ENCODE assay signal across 12 cellular contexts in the genomic region with DNA sequence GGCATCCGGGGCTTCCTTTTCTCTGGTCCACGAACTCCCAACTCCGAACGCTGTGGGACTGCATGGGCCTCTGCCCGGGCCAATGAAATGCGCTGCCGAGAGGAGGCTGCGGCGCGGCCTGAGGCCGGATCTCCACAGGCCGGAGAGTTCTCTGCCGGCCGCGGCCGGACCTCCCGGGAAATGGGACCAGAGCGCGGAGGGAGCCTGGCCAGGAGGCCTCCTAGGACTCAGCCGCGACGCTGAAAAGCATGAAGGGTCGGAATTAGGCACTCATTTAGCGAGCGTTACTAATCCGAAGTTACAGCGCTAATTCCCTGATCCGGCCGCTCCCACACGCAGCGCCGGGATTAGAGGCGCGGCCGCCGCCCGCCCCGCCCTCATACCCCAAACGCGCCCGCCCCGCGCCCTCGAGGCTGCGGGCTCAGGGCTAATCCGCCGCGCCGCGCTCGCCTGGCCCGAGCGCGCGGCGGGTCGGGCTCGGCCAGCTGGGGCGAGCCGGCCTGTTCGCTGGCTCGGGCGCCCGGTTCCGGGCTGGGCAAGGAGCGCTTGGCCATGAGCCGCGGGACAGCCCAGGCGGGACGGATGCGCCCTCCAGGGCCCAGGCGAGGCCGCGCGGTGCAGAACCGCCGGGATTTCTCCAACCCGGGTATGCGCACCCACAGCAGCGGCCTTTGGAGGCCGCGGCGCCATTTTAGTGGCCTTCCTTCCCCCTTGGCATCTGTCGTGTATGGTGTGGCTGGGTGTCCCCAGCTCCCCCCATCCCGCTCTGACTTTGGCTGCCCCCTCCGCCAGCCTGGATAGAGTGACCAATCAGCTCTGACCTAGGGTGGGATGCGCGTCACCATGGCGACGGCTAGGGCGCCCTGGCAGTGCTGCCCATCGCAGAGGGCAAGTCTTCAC. TPM values are rescaled to one million over a fixed set of nuclear protein-coding genes. Genes with fewer than 3 reads are reported as not detected.
DNase-seq lines count a peak whose midpoint lies in the region; ATAC-seq and TF ChIP-seq lines count a peak whose summit lies in the region.
"Had no signal": no experiment of that assay in that cellular context is flagged by ENCODE, and none has a peak within 500 bp of the region (broad histone marks: within the 10 kb centered on the region; RNA-seq: fewer than 3 reads in every experiment).

No MANE protein-coding gene starts in this region.

- no peaks in the 10 kb centered on the region for H3K36me3 ChIP-seq in Caco-2 (ENCODE audit: control insufficient read depth, insufficient read depth, low read length)
- H3K36me3 ChIP-seq in parathyroid adenoma (ENCODE audit: control insufficient read depth, insufficient read depth, low read length): no peaks in the 10 kb centered on the region
- no peaks in the 10 kb centered on the region for H3K36me3 ChIP-seq in naive thymus-derived CD4-positive, alpha-beta T cell (ENCODE audit: control insufficient read depth in 2 of 3, insufficient read depth in 3 of 3, low read length in 3 of 3)
- H3K36me3 ChIP-seq: BLaER1 had no signal

- no TSS peak for BruUV-seq in Caco-2 (replicated peaks; lab: Mats Ljungman, UMichigan)

- H3K27me3 Mint-ChIP-seq in Caco-2 (ENCODE audit: insufficient read depth, unreplicated experiment): peaks cover 25% of the 10 kb centered on the region
- peaks cover 67 to 89% (median 71%) of the 10 kb centered on the region in 5 donors for H3K27me3 Mint-ChIP-seq in naive thymus-derived CD4-positive, alpha-beta T cell

- H3K79me2 ChIP-seq in parathyroid adenoma: no peaks in the 10 kb centered on the region

- DNase-seq in Caco-2 (peak in 1 of 2 experiments; percentile 21), left ventricle myocardium superior (peak; percentile 56)
- no peak for DNase-seq in naive thymus-derived CD4-positive, alpha-beta T cell
- DNase-seq: activated naive CD4-positive, alpha-beta T cell treated with anti-CD3 and anti-CD28 coated beads, Interleukin-2, amount 50 U/mL, for 16 hours; NCI-H1092 had no signal

- no peaks in the 10 kb centered on the region for H3K36me3 Mint-ChIP-seq in Caco-2 (ENCODE audit: insufficient read depth, unreplicated experiment)
- peaks cover 0 to 2% (median 0%) of the 10 kb centered on the region in 5 donors for H3K36me3 Mint-ChIP-seq in naive thymus-derived CD4-positive, alpha-beta T cell

- peak overlapping the region; percentile 86 for H3K27ac ChIP-seq in angular gyrus (ENCODE audit: low read depth, low read length)
- no peak overlapping the region for H3K27ac ChIP-seq in parathyroid adenoma
- H3K27ac ChIP-seq in naive thymus-derived CD4-positive, alpha-beta T cell (ENCODE audit: low read depth, low read length): no peak overlapping the region
- H3K27ac ChIP-seq: BLaER1 had no signal

- H3K27me3 ChIP-seq in Caco-2 (replicated peaks; ENCODE audit: control insufficient read depth, insufficient read depth, low read length) (peaks cover 1% of the 10 kb centered on the region), parathyroid adenoma (ENCODE audit: control insufficient read depth, insufficient read depth, low read length) (peaks cover 14% of the 10 kb centered on the region)
- peaks cover 6% of the 10 kb centered on the region in 2 donors for H3K27me3 ChIP-seq in naive thymus-derived CD4-positive, alpha-beta T cell (ENCODE audit: control insufficient read depth in 2 of 2, insufficient read depth in 2 of 2, low read length in 2 of 2)

- CTCF ChIA-PET in Caco-2 (lab: Charles Lee): interaction anchor here (0.6 kb wide), 1 partner anchor 20 kb away, joined by 4 read pairs; no protein-coding TSS in a partner anchor
- CTCF ChIA-PET in naive thymus-derived CD4-positive, alpha-beta T cell (lab: Charles Lee): no interaction called here

- intact Hi-C loops in Caco-2 (cut with micrococcal nuclease; ENCODE audit: unreplicated experiment) (no loop called here), left ventricle myocardium superior (cut with micrococcal nuclease) (no loop called here)
- intact Hi-C loops in naive thymus-derived CD4-positive, alpha-beta T cell (cut with micrococcal nuclease): loop anchor here in 1 of 2 donors (2.0 kb wide), 1 partner anchor 37 kb away; no protein-coding TSS in a partner anchor

- H3K4me1 Mint-ChIP-seq in Caco-2 (ENCODE audit: low read depth, unreplicated experiment): no peaks in the 10 kb centered on the region
- H3K4me1 Mint-ChIP-seq in naive thymus-derived CD4-positive, alpha-beta T cell: peaks cover 4 to 25% (median 14%) of the 10 kb centered on the region in 7 donors

- H3K9me3 Mint-ChIP-seq in Caco-2 (ENCODE audit: unreplicated experiment): no peaks in the 10 kb centered on the region
- peaks cover 0 to 1% (median 0%) of the 10 kb centered on the region in 11 donors for H3K9me3 Mint-ChIP-seq in naive thymus-derived CD4-positive, alpha-beta T cell

- peak; percentile 62 for ATAC-seq in left ventricle myocardium superior
- no peak for ATAC-seq in HG03135 (IDR thresholded peaks at IDR 0.05; ENCODE audit: unreplicated experiment)
- no peak for ATAC-seq in HG03439 (IDR thresholded peaks at IDR 0.05; ENCODE audit: unreplicated experiment)
- ATAC-seq in GM18502 (IDR thresholded peaks at IDR 0.05; ENCODE audit: poor library complexity, unreplicated experiment): no peak
- no peak for ATAC-seq in naive thymus-derived CD4-positive, alpha-beta T cell
- ATAC-seq: activated CD4-positive, CD25-positive, alpha-beta regulatory T cell treated with anti-CD3 and anti-CD28 coated beads, Interleukin-2, amount 50 U/mL, for 24 hours had no signal

- peak overlapping the region; percentile 43 for H3K4me3 Mint-ChIP-seq in Caco-2 (ENCODE audit: unreplicated experiment)
- no peak overlapping the region for H3K4me3 Mint-ChIP-seq in naive thymus-derived CD4-positive, alpha-beta T cell

- H3K9ac ChIP-seq in parathyroid adenoma: no peak overlapping the region
- H3K9ac ChIP-seq: BLaER1 had no signal

- no peaks in the 10 kb centered on the region for H3K9me3 ChIP-seq in Caco-2
- H3K9me3 ChIP-seq in parathyroid adenoma (ENCODE audit: control insufficient read depth, low read length): no peaks in the 10 kb centered on the region
- no peaks in the 10 kb centered on the region for H3K9me3 ChIP-seq in naive thymus-derived CD4-positive, alpha-beta T cell (ENCODE audit: control insufficient read depth in 2 of 3, low read length in 3 of 3)

- H3K4me2 ChIP-seq in parathyroid adenoma (ENCODE audit: low read length): peak overlapping the region; percentile 42
- H3K4me2 ChIP-seq: BLaER1 had no signal

- TF ChIP-seq CTCF in Caco-2 (IDR thresholded peaks at IDR 0.05; ENCODE audit: insufficient read depth in 1 of 2, low read depth in 1 of 2, low read length in 1 of 2, severe bottlenecking in 1 of 2, unreplicated experiment in 1 of 2) (no peak), parathyroid adenoma (IDR thresholded peaks at IDR 0.05) (no peak)

- H3K4me3 ChIP-seq in Caco-2 (ENCODE audit: low read depth, low read length): peak overlapping the region; percentile 19; the same call in 1 of the 2 replicates
- no peak overlapping the region for H3K4me3 ChIP-seq in parathyroid adenoma (ENCODE audit: low read depth, low read length)
- H3K4me3 ChIP-seq in naive thymus-derived CD4-positive, alpha-beta T cell (ENCODE audit: low read length): no peak overlapping the region
- H3K4me3 ChIP-seq: BLaER1 had no signal

- POLR2A ChIA-PET in Caco-2 (lab: Charles Lee): no interaction called here
- POLR2A ChIA-PET in naive thymus-derived CD4-positive, alpha-beta T cell (lab: Charles Lee): no interaction called here

- no peak overlapping the region for H2AFZ ChIP-seq in parathyroid adenoma

- H3K4me1 ChIP-seq in Caco-2 (no peaks in the 10 kb centered on the region), parathyroid adenoma (no peaks in the 10 kb centered on the region)
- H3K4me1 ChIP-seq in naive thymus-derived CD4-positive, alpha-beta T cell (ENCODE audit: control insufficient read depth in 2 of 2, insufficient read depth in 2 of 2, low read length in 2 of 2): no peaks in the 10 kb centered on the region
- H3K4me1 ChIP-seq: BLaER1 had no signal

- no peak overlapping the region for H3K27ac Mint-ChIP-seq in Caco-2 (ENCODE audit: unreplicated experiment)
- no peak overlapping the region for H3K27ac Mint-ChIP-seq in naive thymus-derived CD4-positive, alpha-beta T cell

RNA-seq across cellular contexts. Expression of gene POLG, which starts 36.8 kb away (rescaled TPM):
- total RNA-seq in Caco-2 (2022) (63.1 and 64.1 TPM in 2 replicates), left ventricle myocardium superior (39.5 TPM)
- 100 to 1,000 TPM; 121 to 136 (median 129) TPM for total RNA-seq in naive thymus-derived CD4-positive, alpha-beta T cell
- polyA plus RNA-seq in naive thymus-derived CD4-positive, alpha-beta T cell: 10 to 100 TPM; 24.0 to 61.3 TPM
